In genomic region chr3:16289144-16289889, GRCh38 we compare ENCODE assay signal across 15 cellular contexts. TPM values are rescaled to one million over a fixed set of nuclear protein-coding genes. Genes with fewer than 3 reads are reported as not detected.
DNase-seq lines count a peak whose midpoint lies in the region; ATAC-seq, FAIRE-seq and TF ChIP-seq lines count a peak whose summit lies in the region.
"Had no signal": no experiment of that assay in that cellular context is flagged by ENCODE, and none has a peak within 500 bp of the region (broad histone marks: within the 10 kb centered on the region; RNA-seq: fewer than 3 reads in every experiment).

No MANE protein-coding gene starts in this region.

- TF ChIP-seq POLR2A in HepG2 (IDR thresholded peaks at IDR 0.05; ENCODE audit: insufficient read depth in 1 of 2, low read depth in 2 of 2, low read length in 2 of 2): no peak

- no peak overlapping the region for H3K4me3 Mint-ChIP-seq in GM23338
- H3K4me3 Mint-ChIP-seq in stimulated activated memory B cell treated with anti-CD40 and anti-IgM and Interleukin-4, amounts not matched to agents 10 μg/mL and 1 μg/mL and 100 μg/mL, for 72 hours: no peak overlapping the region
- H3K4me3 Mint-ChIP-seq: mesothelial cell of epicardium had no signal

- POLR2A ChIA-PET in HepG2 (lab: Yijun Ruan, JAX): no interaction called here

- H3K4me1 ChIP-seq in GM23338 (ENCODE audit: insufficient read depth) (no peaks in the 10 kb centered on the region), mesenchymal stem cell (ENCODE audit: control insufficient read depth, insufficient read depth, low read depth, low read length) (no peaks in the 10 kb centered on the region), HepG2 (ENCODE audit: insufficient read depth, low read length) (no peaks in the 10 kb centered on the region)

- H3K36me3 ChIP-seq in GM23338 (ENCODE audit: insufficient read depth) (0 out of 2 replicates have a peak, but pooled peaks cover 5% of the 10 kb centered on the region), brain microvascular endothelial cell (replicated peaks) (no peaks in the 10 kb centered on the region), mesenchymal stem cell (ENCODE audit: control insufficient read depth in 1 of 2, insufficient read depth in 2 of 2, low read depth in 1 of 2, low read length in 2 of 2) (peaks cover 0 to 18% of the 10 kb centered on the region in 2 experiments), HepG2 (replicated peaks in 1 of 2; ENCODE audit: control insufficient read depth in 1 of 2, insufficient read depth in 2 of 2, low read length in 2 of 2) (peaks cover 3 to 45% of the 10 kb centered on the region in 2 experiments; a peak in 4 of 5 replicates)

- H3K9me3 ChIP-seq in mesenchymal stem cell (ENCODE audit: control insufficient read depth, low read length): peaks cover 7% of the 10 kb centered on the region
- H3K9me3 ChIP-seq in HepG2 (ENCODE audit: low read length): peaks cover 10% of the 10 kb centered on the region; the same call in 1 of the 2 replicates

- H4K20me1 ChIP-seq in GM23338 (replicated peaks; ENCODE audit: insufficient read depth) (no peaks in the 10 kb centered on the region), HepG2 (ENCODE audit: insufficient read depth, low read length) (no peaks in the 10 kb centered on the region; the same call in 1 of the 2 replicates)

- no peak overlapping the region for H2BK5ac ChIP-seq in mesenchymal stem cell (ENCODE audit: low read depth, low read length, poor library complexity, severe bottlenecking)

- no peak for TF ChIP-seq RAD21 in HepG2 (CRISPR knock-in tag; IDR thresholded peaks at IDR 0.05)

- no peak overlapping the region for H2AK5ac ChIP-seq in mesenchymal stem cell (ENCODE audit: low read length, severe bottlenecking)

- no peak overlapping the region for H4K8ac ChIP-seq in mesenchymal stem cell (ENCODE audit: low read length)

- no peaks in the 10 kb centered on the region for H3K9me2 ChIP-seq in GM23338 (ENCODE audit: insufficient read depth)

- H3K27me3 Mint-ChIP-seq in GM23338 (ENCODE audit: insufficient read depth, low read depth, poor library complexity): no peaks in the 10 kb centered on the region
- H3K27me3 Mint-ChIP-seq in stimulated activated memory B cell treated with anti-CD40 and anti-IgM and Interleukin-4, amounts not matched to agents 10 μg/mL and 1 μg/mL and 100 μg/mL, for 72 hours: no peaks in the 10 kb centered on the region

- H2BK12ac ChIP-seq in mesenchymal stem cell (ENCODE audit: low read length in 2 of 2): no peak overlapping the region

- peak overlapping the region; percentile 51; the same call in 1 of the 2 replicates for H3K27ac Mint-ChIP-seq in GM23338
- H3K27ac Mint-ChIP-seq in stimulated activated memory B cell treated with anti-CD40 and anti-IgM and Interleukin-4, amounts not matched to agents 10 μg/mL and 1 μg/mL and 100 μg/mL, for 72 hours: no peak overlapping the region
- H3K27ac Mint-ChIP-seq: mesothelial cell of epicardium had no signal

- H3K36me3 Mint-ChIP-seq in GM23338 (ENCODE audit: low read depth): peaks cover 37% of the 10 kb centered on the region
- H3K36me3 Mint-ChIP-seq in stimulated activated memory B cell treated with anti-CD40 and anti-IgM and Interleukin-4, amounts not matched to agents 10 μg/mL and 1 μg/mL and 100 μg/mL, for 72 hours: peaks cover 33% of the 10 kb centered on the region

- H3K4me3 ChIP-seq in GM23338: no peak overlapping the region
- no peak overlapping the region for H3K4me3 ChIP-seq in brain microvascular endothelial cell (ENCODE audit: low read depth, low read length)
- no peak overlapping the region for H3K4me3 ChIP-seq in mesenchymal stem cell (ENCODE audit: insufficient read depth in 1 of 2, low read depth in 1 of 2, low read length in 2 of 2)
- H3K4me3 ChIP-seq in HepG2 (replicated peaks in 1 of 3; ENCODE audit: insufficient read depth in 1 of 3, low read depth in 2 of 3, low read length in 3 of 3): no peak overlapping the region

- FAIRE-seq in HepG2 (lab: Jason Lieb, UNC): no peak
- FAIRE-seq: bronchial epithelial cell had no signal

- CTCF ChIA-PET in HepG2 (lab: Yijun Ruan, JAX; ENCODE audit: low intra/inter-chr PET ratio, low total read pairs): interaction anchor here (3.3 kb wide), 1 partner anchor 261 kb away, joined by 51 read pairs; no protein-coding TSS in a partner anchor

- peaks cover 5% of the 10 kb centered on the region for H3K79me1 ChIP-seq in mesenchymal stem cell (replicated peaks; ENCODE audit: low read length, poor library complexity, severe bottlenecking)

- H3K4me2 ChIP-seq in GM23338 (no peak overlapping the region), mesenchymal stem cell (ENCODE audit: low read length, poor library complexity, severe bottlenecking) (no peak overlapping the region), HepG2 (ENCODE audit: low read depth, low read length) (no peak overlapping the region)

- H3K4ac ChIP-seq in mesenchymal stem cell (ENCODE audit: low read depth in 1 of 2, low read length in 2 of 2): no peak overlapping the region

- H3K18ac ChIP-seq in mesenchymal stem cell (ENCODE audit: low read depth in 1 of 2, low read length in 2 of 2): no peak overlapping the region

- TF ChIP-seq EP300 in HepG2 (IDR thresholded peaks at IDR 0.05; ENCODE audit: low read depth in 2 of 2, low read length in 2 of 2) (no peak), HepG2 (CRISPR knock-in tag; IDR thresholded peaks at IDR 0.05; ENCODE audit: borderline replicate concordance) (no peak)

- ATAC-seq in GM23338 (no peak), HepG2 (no peak)
- ATAC-seq in stimulated activated memory B cell treated with anti-CD40 and anti-IgM and Interleukin-4, amounts not matched to agents 10 μg/mL and 1 μg/mL and 100 μg/mL, for 72 hours: no peak

- in situ Hi-C loops in brain microvascular endothelial cell (cut with HindIII; ENCODE audit: low pct_ligation_motif_present, low sequenced_read_pairs): no loop called here
- in situ Hi-C loops in HepG2 (cut with HindIII; ENCODE audit: extremely low pct_ligation_motif_present, low pct_unique_long_range_greater_than_20kb): no loop called here

- no peaks in the 10 kb centered on the region for H3K4me1 Mint-ChIP-seq in GM23338
- H3K4me1 Mint-ChIP-seq in stimulated activated memory B cell treated with anti-CD40 and anti-IgM and Interleukin-4, amounts not matched to agents 10 μg/mL and 1 μg/mL and 100 μg/mL, for 72 hours: peaks cover 23% of the 10 kb centered on the region
- H3K4me1 Mint-ChIP-seq: mesothelial cell of epicardium had no signal

- no peaks in the 10 kb centered on the region; the same call in 1 of the 3 replicates for H3K9me3 Mint-ChIP-seq in GM23338
- no peaks in the 10 kb centered on the region for H3K9me3 Mint-ChIP-seq in stimulated activated memory B cell treated with anti-CD40 and anti-IgM and Interleukin-4, amounts not matched to agents 10 μg/mL and 1 μg/mL and 100 μg/mL, for 72 hours

- H3K27ac ChIP-seq in GM23338 (ENCODE audit: low read depth) (no peak overlapping the region), brain microvascular endothelial cell (no peak overlapping the region), mesenchymal stem cell (ENCODE audit: low read length, poor library complexity, severe bottlenecking) (no peak overlapping the region), HepG2 (ENCODE audit: extremely low read length, insufficient read depth, low read length) (no peak overlapping the region)
- H3K27ac ChIP-seq: C4-2B, epithelial cell of prostate had no signal

- intact Hi-C loops in HepG2 (cut with micrococcal nuclease; ENCODE audit: unreplicated experiment): no loop called here

- H3K9ac ChIP-seq in mesenchymal stem cell (ENCODE audit: low read length) (peak overlapping the region; percentile 37), HepG2 (ENCODE audit: insufficient read depth, low read depth, low read length) (no peak overlapping the region)

- H3K79me2 ChIP-seq in GM23338 (replicated peaks; ENCODE audit: insufficient read depth): peaks cover 23% of the 10 kb centered on the region
- no peaks in the 10 kb centered on the region for H3K79me2 ChIP-seq in HepG2 (ENCODE audit: insufficient read depth, low read length)

- H2AFZ ChIP-seq in GM23338 (no peak overlapping the region), mesenchymal stem cell (ENCODE audit: low read depth, low read length) (no peak overlapping the region), HepG2 (ENCODE audit: low read length) (no peak overlapping the region)

- DNase-seq in AG20443 (ENCODE audit: low spot score): peak; percentile 35
- no peak for DNase-seq in GM23338 (ENCODE audit: low spot score)
- DNase-seq in brain microvascular endothelial cell: peak; percentile 9
- DNase-seq in mesenchymal stem cell: no peak
- no peak for DNase-seq in occipital lobe (lab: John Stamatoyannopoulos, UW)
- no peak for DNase-seq in A172 (ENCODE audit: low spot score)
- no peak for DNase-seq in HepG2 (ENCODE audit: low spot score)
- DNase-seq: activated CD8-positive, alpha-beta memory T cell treated with anti-CD3 and anti-CD28 coated beads, Interleukin-2, amount 50 U/mL, for 48 hours; NCI-H1436; T1000 had no signal

- H3F3A ChIP-seq in GM23338 (replicated peaks; ENCODE audit: low read depth): no peaks in the 10 kb centered on the region

- BruUV-seq in HepG2 (replicated peaks; lab: Mats Ljungman, UMichigan): no TSS peak

- no peak overlapping the region for H4K91ac ChIP-seq in mesenchymal stem cell (ENCODE audit: low read length)

- H3K27me3 ChIP-seq in GM23338 (ENCODE audit: insufficient read depth) (no peaks in the 10 kb centered on the region), brain microvascular endothelial cell (replicated peaks) (no peaks in the 10 kb centered on the region), mesenchymal stem cell (ENCODE audit: control insufficient read depth in 1 of 2, insufficient read depth in 1 of 2, low read length in 2 of 2) (no peaks in the 10 kb centered on the region), HepG2 (ENCODE audit: control insufficient read depth in 1 of 2, insufficient read depth in 2 of 2, low read length in 2 of 2) (no peaks in the 10 kb centered on the region)

- no peak overlapping the region for H2BK15ac ChIP-seq in mesenchymal stem cell (ENCODE audit: low read depth, poor library complexity, severe bottlenecking)

- TF ChIP-seq CTCF in GM23338 (conservative IDR thresholded peaks at IDR 0.05; ENCODE audit: low read depth in 2 of 2): no peak
- TF ChIP-seq CTCF in brain microvascular endothelial cell (IDR thresholded peaks at IDR 0.05; ENCODE audit: low read depth, low read length, missing control alignments): no peak
- no peak for TF ChIP-seq CTCF in HepG2 (CRISPR knock-in tag; IDR thresholded peaks at IDR 0.05)

- WGBS in mesenchymal stem cell: no CpG with 5 or more reads among the region's 2 CpGs
- WGBS in HepG2 (ENCODE audit: low lambda C conversion rate): 99% methylated on average over 2 of the region's 2 CpGs

- H2BK120ac ChIP-seq in mesenchymal stem cell (ENCODE audit: low read depth, low read length): no peak overlapping the region

- no peak overlapping the region for H3K23ac ChIP-seq in mesenchymal stem cell (ENCODE audit: low read length in 2 of 2)

- no peak overlapping the region for H3K14ac ChIP-seq in mesenchymal stem cell (ENCODE audit: low read length in 2 of 2)

RNA-seq across cellular contexts. Expression of gene OXNAD1, which starts 24.3 kb away (rescaled TPM):
- total RNA-seq in GM23338 (2014; rRNA removed; shearing (Covaris generic)): 34.2 and 39.4 TPM in 2 replicates
- polyA plus RNA-seq in GM23338 (2016; fragmentation: Nextera tagmentation; extraction: Ambion mirVana) (20.0 and 22.9 TPM in 2 replicates), HepG2 (2011; rRNA removed) (8.8 and 9.9 TPM in 2 replicates)
- 4.5 TPM for polyA plus RNA-seq in mesenchymal stem cell (2013, experiment 1 of 2)
- 3.8 TPM for polyA plus RNA-seq in mesenchymal stem cell (2013, experiment 2 of 2)
- total RNA-seq in occipital lobe (16.4 TPM), HepG2 (2016; rRNA removed; fragmentation: Illumina TruSeq; extraction: Trizol) (18.8 and 25.2 TPM in 2 replicates)
- 17.5 and 18.7 TPM in 2 replicates for total RNA-seq in A172 (2014; rRNA removed; shearing (Covaris generic))
- 25.2 and 28.2 TPM in 2 replicates for total RNA-seq in HepG2 (2016; cell fraction: cytosol; rRNA removed; fragmentation: Illumina TruSeq; extraction: Trizol; ENCODE audit: low read depth)
- total RNA-seq in HepG2 (2016; cell fraction: insoluble cytoplasmic fraction; rRNA removed; fragmentation: Illumina TruSeq; extraction: Trizol): 19.7 and 23.1 TPM in 2 replicates
- 13.5 and 18.2 TPM in 2 replicates for total RNA-seq in HepG2 (2016; cell fraction: membrane; rRNA removed; fragmentation: Illumina TruSeq; extraction: Trizol)
- total RNA-seq in HepG2 (2016; cell fraction: nucleus; rRNA removed; fragmentation: Illumina TruSeq; extraction: Trizol): 38.3 and 44.7 TPM in 2 replicates
- 6.6 and 8.2 TPM in 2 replicates for polyA plus RNA-seq in HepG2 (2011; cell fraction: cytosol; rRNA removed)
- 10.2 and 12.1 TPM in 2 replicates for polyA plus RNA-seq in HepG2 (2011; cell fraction: nucleus; rRNA removed)
- polyA plus RNA-seq in HepG2 (2012): 7.0 and 7.7 TPM in 2 replicates
- 1.7 and 3.2 TPM in 2 replicates for polyA plus RNA-seq in HepG2 (2016; cell fraction: cytosol; fragmentation: Illumina TruSeq; extraction: Trizol; ENCODE audit: low read depth)
- 19.0 and 22.1 TPM in 2 replicates for polyA plus RNA-seq in HepG2 (2016; cell fraction: insoluble cytoplasmic fraction; fragmentation: Illumina TruSeq; extraction: Trizol; ENCODE audit: low read depth)
- 4.3 and 6.7 TPM in 2 replicates for polyA plus RNA-seq in HepG2 (2016; cell fraction: membrane; fragmentation: Illumina TruSeq; extraction: Trizol; ENCODE audit: low read depth)
- polyA plus RNA-seq in HepG2 (2016; cell fraction: nucleus; fragmentation: Illumina TruSeq; extraction: Trizol; ENCODE audit: insufficient read depth, low read depth): 12.2 and 14.2 TPM in 2 replicates
- polyA minus RNA-seq in HepG2 (2011; rRNA and poly(A)+ RNA removed; ENCODE audit: low replicate concordance): 24.6 and 49.5 TPM in 2 replicates
- polyA minus RNA-seq in HepG2 (2011; cell fraction: cytosol; rRNA and poly(A)+ RNA removed): 5.4 and 6.4 TPM in 2 replicates
- 64.5 and 66.2 TPM in 2 replicates for polyA minus RNA-seq in HepG2 (2011; cell fraction: nucleus; rRNA and poly(A)+ RNA removed)

RNA-seq across cellular contexts. Expression of gene DPH3, which starts 24.6 kb away (rescaled TPM):
- total RNA-seq in GM23338 (2014; rRNA removed; shearing (Covaris generic)): 14.0 and 15.3 TPM in 2 replicates
- polyA plus RNA-seq in GM23338 (2016; fragmentation: Nextera tagmentation; extraction: Ambion mirVana) (84.3 and 91.7 TPM in 2 replicates), HepG2 (2011; rRNA removed) (15.6 and 18.3 TPM in 2 replicates)
- 38.5 TPM for polyA plus RNA-seq in mesenchymal stem cell (2013, experiment 1 of 2)
- polyA plus RNA-seq in mesenchymal stem cell (2013, experiment 2 of 2): 40.8 TPM
- total RNA-seq in occipital lobe (18.7 TPM), HepG2 (2016; rRNA removed; fragmentation: Illumina TruSeq; extraction: Trizol) (21.6 and 40.0 TPM in 2 replicates)
- total RNA-seq in A172 (2014; rRNA removed; shearing (Covaris generic)): 21.3 and 23.5 TPM in 2 replicates
- total RNA-seq in HepG2 (2016; cell fraction: cytosol; rRNA removed; fragmentation: Illumina TruSeq; extraction: Trizol; ENCODE audit: low read depth): 14.7 and 18.5 TPM in 2 replicates
- 21.8 and 34.1 TPM in 2 replicates for total RNA-seq in HepG2 (2016; cell fraction: insoluble cytoplasmic fraction; rRNA removed; fragmentation: Illumina TruSeq; extraction: Trizol)
- 37.4 and 40.6 TPM in 2 replicates for total RNA-seq in HepG2 (2016; cell fraction: membrane; rRNA removed; fragmentation: Illumina TruSeq; extraction: Trizol)
- 10.6 and 11.0 TPM in 2 replicates for total RNA-seq in HepG2 (2016; cell fraction: nucleus; rRNA removed; fragmentation: Illumina TruSeq; extraction: Trizol)
- polyA plus RNA-seq in HepG2 (2011; cell fraction: cytosol; rRNA removed): 6.7 and 10.0 TPM in 2 replicates
- polyA plus RNA-seq in HepG2 (2011; cell fraction: nucleus; rRNA removed): 2.0 and 3.6 TPM in 2 replicates
- 23.4 and 26.6 TPM in 2 replicates for polyA plus RNA-seq in HepG2 (2012)
- 53.4 and 78.8 TPM in 2 replicates for polyA plus RNA-seq in HepG2 (2016; cell fraction: cytosol; fragmentation: Illumina TruSeq; extraction: Trizol; ENCODE audit: low read depth)
- 73.2 and 81.4 TPM in 2 replicates for polyA plus RNA-seq in HepG2 (2016; cell fraction: insoluble cytoplasmic fraction; fragmentation: Illumina TruSeq; extraction: Trizol; ENCODE audit: low read depth)
- 73.1 and 94.3 TPM in 2 replicates for polyA plus RNA-seq in HepG2 (2016; cell fraction: membrane; fragmentation: Illumina TruSeq; extraction: Trizol; ENCODE audit: low read depth)
- polyA plus RNA-seq in HepG2 (2016; cell fraction: nucleus; fragmentation: Illumina TruSeq; extraction: Trizol; ENCODE audit: insufficient read depth, low read depth): 30.4 and 35.4 TPM in 2 replicates
- polyA minus RNA-seq in HepG2 (2011; rRNA and poly(A)+ RNA removed; ENCODE audit: low replicate concordance): 5.6 and 6.9 TPM in 2 replicates
- polyA minus RNA-seq in HepG2 (2011; cell fraction: cytosol; rRNA and poly(A)+ RNA removed): 6.9 and 8.9 TPM in 2 replicates
- polyA minus RNA-seq in HepG2 (2011; cell fraction: nucleus; rRNA and poly(A)+ RNA removed): 6.0 and 7.2 TPM in 2 replicates

Comparison
In these comparisons a context has a peak if more than half of its experiments do, and no peak if none do; other contexts are left out.
1. DNase-seq: peak in AG20443 (single experiment) and brain microvascular endothelial cell (single experiment); none in GM23338 (single experiment), mesenchymal stem cell (single experiment), occipital lobe (single experiment), A172 (single experiment) and HepG2 (single experiment).